In genomic region chr3:39383190-39383912, GRCh38 we compare ENCODE assay signal across 8 cellular contexts. TPM values are rescaled to one million over a fixed set of nuclear protein-coding genes. Genes with fewer than 3 reads are reported as not detected.
DNase-seq lines count a peak whose midpoint lies in the region; TF ChIP-seq lines count a peak whose summit lies in the region.

Gene SLC25A38 (plus strand): TSS chr3:39383370. CDS start chr3:39383725, 355 bp downstream.

- peak within 1 kb of the TSS; percentile 98 for H3K4me3 Mint-ChIP-seq in glutamatergic neuron (ENCODE audit: unreplicated experiment)

- H3K27ac Mint-ChIP-seq in glutamatergic neuron (ENCODE audit: unreplicated experiment): peak within 1 kb of the TSS; percentile 97

- DNase-seq in GM04503 (ENCODE audit: low read depth) (peak; percentile 39), HCEC 1CT (peak; percentile 85), NCI-H226 (peak; percentile 81), glutamatergic neuron (peak; percentile 80), pons (ENCODE audit: low spot score) (peak; percentile 75), ureter (ENCODE audit: low spot score) (peak; percentile 89), NCI-H146 (lab: John Stamatoyannopoulos, UW) (no peak)
- DNase-seq in activated effector memory CD4-positive, alpha-beta T cell treated with anti-CD3 and anti-CD28 coated beads, Interleukin-2, amount 50 U/mL, for 16 hours: peak; percentile 92

- H3K36me3 Mint-ChIP-seq in glutamatergic neuron (ENCODE audit: unreplicated experiment): no peaks in the 10 kb centered on the region

- peaks cover 3% of the 10 kb centered on the region for H3K9me3 Mint-ChIP-seq in glutamatergic neuron (ENCODE audit: unreplicated experiment)

- TF ChIP-seq CTCF in glutamatergic neuron (IDR thresholded peaks at IDR 0.05; ENCODE audit: partially characterized antibody, unreplicated experiment): no peak

- peaks cover 5% of the 10 kb centered on the region for H3K27me3 Mint-ChIP-seq in glutamatergic neuron (ENCODE audit: unreplicated experiment)

- H3K4me1 Mint-ChIP-seq in glutamatergic neuron (ENCODE audit: low read depth, unreplicated experiment): peaks cover 7% of the 10 kb centered on the region

RNA-seq across cellular contexts. Expression of gene SLC25A38, which starts in this region (rescaled TPM):
- total RNA-seq in glutamatergic neuron (ENCODE audit: unreplicated experiment): 21.1 TPM
- 36.0 TPM for total RNA-seq in ureter
